Comparison of ENCODE assay signal across 21 cellular contexts in genomic region chr2:99672766-99673375, GRCh38.
DNase-seq lines count a peak whose midpoint lies in the region; ATAC-seq, FAIRE-seq and TF ChIP-seq lines count a peak whose summit lies in the region.
"Had no signal": no experiment of that assay in that cellular context is flagged by ENCODE, and none has a peak within 500 bp of the region (broad histone marks: within the 10 kb centered on the region; RNA-seq: fewer than 3 reads in every experiment).

No MANE protein-coding gene starts in this region.

- no peak overlapping the region for H3K4me3 ChIP-seq in BLaER1 treated with 17β-estradiol and CSF1 and Interleukin-3, amounts not matched to agents 10 nM and 100 nM
- H3K4me3 ChIP-seq in Karpas-422 (ENCODE audit: low read length), result no peak overlapping the region
- H3K4me3 ChIP-seq in CD8-positive, alpha-beta T cell (ENCODE audit: low read depth, low read length), result no peak overlapping the region
- H3K4me3 ChIP-seq: A549, GM23248, K562, SJCRH30 had no signal

- H3K9me3 ChIP-seq in BLaER1 treated with 17β-estradiol and CSF1 and Interleukin-3, amounts not matched to agents 10 nM and 100 nM (replicated peaks in 1 of 11), result peaks cover 11 to 23% (median 16%) of the 10 kb centered on the region in 11 experiments; a peak in 18 of 22 replicates
- H3K9me3 ChIP-seq in Karpas-422 (ENCODE audit: low read length), result no peaks in the 10 kb centered on the region
- H3K9me3 ChIP-seq in CD8-positive, alpha-beta T cell (ENCODE audit: low read length), result no peaks in the 10 kb centered on the region
- H3K9me3 ChIP-seq: A549, SJCRH30 had no signal

- no peak overlapping the region for H3K27ac ChIP-seq in BLaER1 treated with 17β-estradiol and CSF1 and Interleukin-3, amounts not matched to agents 10 nM and 100 nM
- H3K27ac ChIP-seq in Karpas-422 (ENCODE audit: low read length), result peak overlapping the region; percentile 36; the same call in 1 of the 2 replicates
- no peak overlapping the region for H3K27ac ChIP-seq in CD8-positive, alpha-beta T cell (ENCODE audit: low read depth, low read length)
- H3K27ac ChIP-seq: A549, GM23248, SJCRH30 had no signal

- no peaks in the 10 kb centered on the region for H3K9me2 ChIP-seq in Karpas-422 (replicated peaks; ENCODE audit: insufficient read depth, low read length)

- no peak for ATAC-seq in CD8-positive, alpha-beta T cell
- no peak for ATAC-seq in GM18505 (IDR thresholded peaks at IDR 0.05; ENCODE audit: unreplicated experiment)
- ATAC-seq: A549, K562 had no signal

- DNase-seq in Karpas-422 (no peak), ecto neural progenitor cell (ENCODE audit: low spot score) (peak; percentile 10), nephron progenitor cell (peak; percentile 42), frontal cortex (ENCODE audit: low spot score in 2 of 2) (no peak), Calu3 (no peak)
- no peak for DNase-seq in CD8-positive, alpha-beta T cell
- DNase-seq: C1 segment of cervical spinal cord, DMS79 treated with DMSO at 0.1 percent for 48 hours, GM23248, HCEC 1CT, NCI-H1417, NCI-H187, NCI-H2107, NCI-H2227 treated with DMSO at 0.1 percent for 48 hours, NCI-H524, SJCRH30 had no signal

- no peak for TF ChIP-seq CTCF in nephron progenitor cell (IDR thresholded peaks at IDR 0.05)
- TF ChIP-seq CTCF in Calu3 (IDR thresholded peaks at IDR 0.05; ENCODE audit: unreplicated experiment), result no peak
- no peak for TF ChIP-seq CTCF in CD8-positive, alpha-beta T cell (IDR thresholded peaks at IDR 0.05)

- intact Hi-C loops in Calu3 (cut with micrococcal nuclease; ENCODE audit: unreplicated experiment), result no loop called here
- intact Hi-C loops in CD8-positive, alpha-beta T cell (cut with DNase I, micrococcal nuclease), result no loop called here

- no peak overlapping the region for H2AFZ ChIP-seq in Karpas-422 (ENCODE audit: low read length)
- H2AFZ ChIP-seq: GM23248 had no signal

- H3K4me3 Mint-ChIP-seq in nephron progenitor cell (peak overlapping the region; percentile 52), Calu3 (ENCODE audit: low read depth, unreplicated experiment) (no peak overlapping the region)
- no peak overlapping the region for H3K4me3 Mint-ChIP-seq in CD8-positive, alpha-beta T cell

- H3K4me1 ChIP-seq in BLaER1 treated with 17β-estradiol and CSF1 and Interleukin-3, amounts not matched to agents 10 nM and 100 nM, result peaks cover 15 to 27% (median 21%) of the 10 kb centered on the region in 10 experiments
- peaks cover 31% of the 10 kb centered on the region for H3K4me1 ChIP-seq in Karpas-422 (ENCODE audit: low read length)
- no peaks in the 10 kb centered on the region for H3K4me1 ChIP-seq in CD8-positive, alpha-beta T cell (ENCODE audit: insufficient read depth, low read length)
- H3K4me1 ChIP-seq: A549, SJCRH30 had no signal

- peaks cover 11% of the 10 kb centered on the region for H3K9me3 Mint-ChIP-seq in nephron progenitor cell
- no peaks in the 10 kb centered on the region for H3K9me3 Mint-ChIP-seq in Calu3 (ENCODE audit: low read depth, unreplicated experiment)
- no peaks in the 10 kb centered on the region for H3K9me3 Mint-ChIP-seq in CD8-positive, alpha-beta T cell

- POLR2A ChIA-PET in CD8-positive, alpha-beta T cell (lab: Charles Lee), result no interaction called here

- H4K20me1 ChIP-seq in BLaER1 treated with 17β-estradiol and CSF1 and Interleukin-3, amounts not matched to agents 10 nM and 100 nM, result no peaks in the 10 kb centered on the region
- no peaks in the 10 kb centered on the region for H4K20me1 ChIP-seq in Karpas-422 (ENCODE audit: insufficient read depth, low read depth, low read length)

- H3K9ac ChIP-seq in BLaER1 treated with 17β-estradiol and CSF1 and Interleukin-3, amounts not matched to agents 10 nM and 100 nM, result no peak overlapping the region
- no peak overlapping the region for H3K9ac ChIP-seq in Karpas-422 (ENCODE audit: low read length)
- H3K9ac ChIP-seq: GM23248 had no signal

- H3K27ac Mint-ChIP-seq in nephron progenitor cell, result peak overlapping the region; percentile 98
- H3K27ac Mint-ChIP-seq in Calu3 (ENCODE audit: unreplicated experiment), result no peak overlapping the region
- no peak overlapping the region for H3K27ac Mint-ChIP-seq in CD8-positive, alpha-beta T cell

- no peak for FAIRE-seq in frontal cortex (lab: Jason Lieb, UNC)
- FAIRE-seq: A549, G401.6, K562 had no signal

- BruUV-seq in Calu3 (replicated peaks; lab: Mats Ljungman, UMichigan), result no TSS peak

- H3K4me1 Mint-ChIP-seq in nephron progenitor cell, result peaks cover 79% of the 10 kb centered on the region
- peaks cover 6% of the 10 kb centered on the region for H3K4me1 Mint-ChIP-seq in Calu3 (ENCODE audit: low read depth, unreplicated experiment)
- no peaks in the 10 kb centered on the region for H3K4me1 Mint-ChIP-seq in CD8-positive, alpha-beta T cell (ENCODE audit: low read depth)

- H3K36me3 ChIP-seq in BLaER1 treated with 17β-estradiol and CSF1 and Interleukin-3, amounts not matched to agents 10 nM and 100 nM, result peaks cover 0 to 36% (median 19%) of the 10 kb centered on the region in 11 experiments; a peak in 13 of 22 replicates
- no peaks in the 10 kb centered on the region; the same call in 1 of the 2 replicates for H3K36me3 ChIP-seq in Karpas-422 (ENCODE audit: insufficient read depth, low read length)
- no peaks in the 10 kb centered on the region for H3K36me3 ChIP-seq in CD8-positive, alpha-beta T cell (ENCODE audit: insufficient read depth, low read length)
- H3K36me3 ChIP-seq: SJCRH30 had no signal

- no peaks in the 10 kb centered on the region for H3K27me3 Mint-ChIP-seq in nephron progenitor cell (ENCODE audit: low read depth, poor library complexity)
- H3K27me3 Mint-ChIP-seq in Calu3 (ENCODE audit: unreplicated experiment), result no peaks in the 10 kb centered on the region
- H3K27me3 Mint-ChIP-seq in CD8-positive, alpha-beta T cell (ENCODE audit: low read depth), result no peaks in the 10 kb centered on the region

- no peaks in the 10 kb centered on the region for H3K27me3 ChIP-seq in BLaER1 treated with 17β-estradiol and CSF1 and Interleukin-3, amounts not matched to agents 10 nM and 100 nM
- no peaks in the 10 kb centered on the region for H3K27me3 ChIP-seq in Karpas-422 (ENCODE audit: low read length)
- H3K27me3 ChIP-seq in CD8-positive, alpha-beta T cell (ENCODE audit: insufficient read depth, low read length), result no peaks in the 10 kb centered on the region

- no peaks in the 10 kb centered on the region for H3K79me2 ChIP-seq in Karpas-422 (ENCODE audit: low read length)

- TF ChIP-seq POLR2A in GM18505 (IDR thresholded peaks at IDR 0.05; ENCODE audit: borderline replicate concordance, extremely low read depth, insufficient read depth, insufficient read length), result no peak

- H3K4me2 ChIP-seq in BLaER1 treated with 17β-estradiol and CSF1 and Interleukin-3, amounts not matched to agents 10 nM and 100 nM, result peak overlapping the region in 8 of 11 experiments; percentile 29 to 72 (median 54); a peak in 13 of 22 replicates
- H3K4me2 ChIP-seq in Karpas-422 (ENCODE audit: low read depth, low read length, poor library complexity, severe bottlenecking), result no peak overlapping the region
- H3K4me2 ChIP-seq: A549 had no signal

- H3K36me3 Mint-ChIP-seq in nephron progenitor cell (ENCODE audit: low read depth) (peaks cover 39% of the 10 kb centered on the region), Calu3 (ENCODE audit: insufficient read depth, unreplicated experiment) (no peaks in the 10 kb centered on the region)
- H3K36me3 Mint-ChIP-seq in CD8-positive, alpha-beta T cell, result peaks cover 4% of the 10 kb centered on the region

- CTCF ChIA-PET in Calu3 (lab: Charles Lee), result interaction anchor here (0.6 to 1.6 kb wide), 4 partner anchors 8 to 301 kb away, joined by 4 to 5 read pairs (median 4); no protein-coding TSS in a partner anchor
- CTCF ChIA-PET in CD8-positive, alpha-beta T cell (lab: Charles Lee), result no interaction called here

Comparison
In these comparisons a context has a peak if more than half of its experiments do, and no peak if none do; other contexts are left out.
1. DNase-seq: peak in ecto neural progenitor cell (single experiment) and nephron progenitor cell (single experiment); none in Karpas-422 (single experiment), frontal cortex (0 of 2), Calu3 (single experiment) and CD8-positive, alpha-beta T cell (0 of 7).